Comparison of ENCODE assay signal across 10 cellular contexts in genomic region chr4:2059726-2060577, GRCh38. TPM values are rescaled to one million over a fixed set of nuclear protein-coding genes. Genes with fewer than 3 reads are reported as not detected.
DNase-seq lines count a peak whose midpoint lies in the region; ATAC-seq, FAIRE-seq and TF ChIP-seq lines count a peak whose summit lies in the region.
"Had no signal": no experiment of that assay in that cellular context is flagged by ENCODE, and none has a peak within 500 bp of the region (broad histone marks: within the 10 kb centered on the region; RNA-seq: fewer than 3 reads in every experiment).

No MANE protein-coding gene starts in this region.

- H3K36me3 Mint-ChIP-seq in chondrocyte (ENCODE audit: low read depth) = no peaks in the 10 kb centered on the region
- H3K36me3 Mint-ChIP-seq: IgD-negative memory B cell had no signal

- H3K9me3 ChIP-seq in pancreas = no peaks in the 10 kb centered on the region

- FAIRE-seq in pancreas (lab: Jason Lieb, UNC) = no peak
- FAIRE-seq: colon had no signal

- H3K27me3 Mint-ChIP-seq in chondrocyte (ENCODE audit: low read depth) = peaks cover 21% of the 10 kb centered on the region

- ATAC-seq in pancreas (peak in 1 of 4 donors; percentile 5), HG02970 (IDR thresholded peaks at IDR 0.05; ENCODE audit: low FRiP score, unreplicated experiment) (no peak), HG02642 (IDR thresholded peaks at IDR 0.05; ENCODE audit: poor library complexity, unreplicated experiment) (no peak), GM19463 (IDR thresholded peaks at IDR 0.05; ENCODE audit: unreplicated experiment) (no peak)

- no peak overlapping the region for H3K27ac Mint-ChIP-seq in chondrocyte (ENCODE audit: unreplicated experiment)
- H3K27ac Mint-ChIP-seq: IgD-negative memory B cell had no signal

- no peaks in the 10 kb centered on the region for H3K27me3 ChIP-seq in pancreas

- peak overlapping the region; percentile 12 for H3K4me3 Mint-ChIP-seq in chondrocyte (ENCODE audit: unreplicated experiment)

- H3K4me1 ChIP-seq in pancreas = no peaks in the 10 kb centered on the region

- DNase-seq in NCI-H1694 treated with DMSO at 0.1 percent for 48 hours (lab: John Stamatoyannopoulos, UW) (peak; percentile 8), NCI-H1694 (lab: John Stamatoyannopoulos, UW) (no peak), chondrocyte (ENCODE audit: low spot score) (no peak), pancreas (peak in 2 of 6 donors; percentile 60 to 70)
- DNase-seq in Jurkat, Clone E6-1 (ENCODE audit: low read depth, low spot score) = no peak

- H3K9me3 Mint-ChIP-seq in chondrocyte (ENCODE audit: low read depth) = no peaks in the 10 kb centered on the region
- H3K9me3 Mint-ChIP-seq: IgD-negative memory B cell had no signal

- TF ChIP-seq CTCF in chondrocyte (IDR thresholded peaks at IDR 0.05) = no peak
- TF ChIP-seq CTCF in pancreas (IDR thresholded peaks at IDR 0.05) = no peak

- H3K36me3 ChIP-seq in pancreas = no peaks in the 10 kb centered on the region

- intact Hi-C loops in pancreas (cut with DNase I) = no loop called here

- H3K4me3 ChIP-seq in Jurkat, Clone E6-1 (ENCODE audit: low read length) = peak overlapping the region; percentile 41
- H3K4me3 ChIP-seq in pancreas = peak overlapping the region in 3 of 4 donors; percentile 7 to 45 (median 42)

- H3K27ac ChIP-seq in pancreas = peak overlapping the region in 1 of 4 donors; percentile 46

- 4 to 5% methylated on average over 73 to 101 of the region's 101 CpGs for WGBS in pancreas, 2 donors

- H3K4me1 Mint-ChIP-seq in chondrocyte (ENCODE audit: low read depth) = no peaks in the 10 kb centered on the region

RNA-seq across cellular contexts. Expression of gene NAT8L, which starts 0.8 kb away (rescaled TPM):
- 8.2 TPM for polyA plus RNA-seq in Jurkat, Clone E6-1 (2012; ENCODE audit: insufficient read depth, insufficient read length)
- total RNA-seq in chondrocyte (0.53 to 1.6 TPM (median 1.6 TPM) in 3 replicates), pancreas (1 to 10 TPM; 3.0 to 6.1 (median 3.8) TPM)
- 1 to 10 TPM; 6.3 to 7.2 TPM for polyA plus RNA-seq in pancreas
- polyA plus RNA-seq: IgD-negative memory B cell had no signal

RNA-seq across cellular contexts. Expression of gene NELFA, which starts 51.2 kb away (rescaled TPM):
- 44.9 TPM for polyA plus RNA-seq in Jurkat, Clone E6-1 (2012; ENCODE audit: insufficient read depth, insufficient read length)
- total RNA-seq in chondrocyte = 23.5 to 25.6 TPM (median 24.0 TPM) in 3 replicates
- 10 to 100 TPM; 13.6 to 21.6 (median 16.7) TPM for total RNA-seq in pancreas
- polyA plus RNA-seq in pancreas = 10 to 100 TPM; 28.4 to 30.9 TPM
